In the genomic region with DNA sequence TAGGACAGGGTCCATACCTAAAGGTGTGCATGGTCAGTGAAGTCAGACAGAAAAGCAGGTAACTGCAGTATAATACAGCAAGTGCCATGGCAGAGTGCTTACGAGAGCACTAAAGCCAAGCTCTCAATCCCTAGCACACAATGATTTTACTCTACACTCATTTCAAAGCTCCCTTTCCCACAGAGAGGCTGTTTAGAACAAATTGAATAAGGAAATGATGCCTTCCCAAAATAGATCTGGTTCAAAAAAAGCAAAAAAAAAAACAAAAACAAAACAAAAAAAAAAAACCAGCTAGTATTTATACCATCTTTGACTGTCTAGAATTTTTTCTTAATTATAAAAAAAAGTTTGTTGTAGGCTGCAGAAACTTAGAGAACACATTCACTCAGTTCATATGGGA, we compare ENCODE assay signal across 26 cellular contexts.
DNase-seq lines count a peak whose midpoint lies in the region; ATAC-seq, FAIRE-seq and TF ChIP-seq lines count a peak whose summit lies in the region.
"Had no signal": no experiment of that assay in that cellular context is flagged by ENCODE, and none has a peak within 500 bp of the region (broad histone marks: within the 10 kb centered on the region; RNA-seq: fewer than 3 reads in every experiment).

No MANE protein-coding gene starts in this region.

- H3K9me3 Mint-ChIP-seq in WTC11, result no peaks in the 10 kb centered on the region
- no peaks in the 10 kb centered on the region for H3K9me3 Mint-ChIP-seq in memory B cell
- no peaks in the 10 kb centered on the region for H3K9me3 Mint-ChIP-seq in endodermal cell
- H3K9me3 Mint-ChIP-seq: CD14-positive monocyte; CD4-positive, alpha-beta T cell; CD8-positive, alpha-beta memory T cell; HFFc6 had no signal

- H3K4me3 Mint-ChIP-seq in WTC11, result no peak overlapping the region
- H3K4me3 Mint-ChIP-seq in memory B cell, result no peak overlapping the region
- no peak overlapping the region for H3K4me3 Mint-ChIP-seq in endodermal cell
- H3K4me3 Mint-ChIP-seq: CD14-positive monocyte; CD4-positive, alpha-beta T cell; CD8-positive, alpha-beta memory T cell; HFFc6 had no signal

- WGBS in endodermal cell (ENCODE audit: insufficient coverage in 1 of 2, insufficient read length in 1 of 2), 2 experiments, result 100% methylated on average over 1 of the region's 1 CpG; no CpG with 5 or more reads in 1 of the 2 experiments

- H3K36me3 Mint-ChIP-seq in WTC11, result peaks cover 16% of the 10 kb centered on the region
- H3K36me3 Mint-ChIP-seq in memory B cell, result peaks cover 23% of the 10 kb centered on the region
- H3K36me3 Mint-ChIP-seq in endodermal cell (ENCODE audit: low read depth), result peaks cover 24% of the 10 kb centered on the region

- TF ChIP-seq CTCF in WTC11 (IDR thresholded peaks at IDR 0.05) (no peak), endodermal cell (conservative IDR thresholded peaks at IDR 0.05) (no peak)

- peak; percentile 25 for FAIRE-seq in G401.6 (lab: Jason Lieb, UNC)
- no peak for FAIRE-seq in GM12891 (lab: Jason Lieb, UNC)
- FAIRE-seq: A549, D721Med, GM18507, H54 had no signal

- no peaks in the 10 kb centered on the region for H3K27me3 Mint-ChIP-seq in WTC11 (ENCODE audit: low read depth)
- no peaks in the 10 kb centered on the region for H3K27me3 Mint-ChIP-seq in memory B cell
- no peaks in the 10 kb centered on the region for H3K27me3 Mint-ChIP-seq in endodermal cell (ENCODE audit: insufficient read depth)
- H3K27me3 Mint-ChIP-seq: CD4-positive, alpha-beta T cell; CD8-positive, alpha-beta memory T cell had no signal

- ATAC-seq in WTC11 (no peak), memory B cell (ENCODE audit: low read depth) (no peak), HG02840 (IDR thresholded peaks at IDR 0.05; ENCODE audit: low FRiP score, unreplicated experiment) (no peak)
- ATAC-seq: A549 had no signal

- POLR2A ChIA-PET in WTC11 (lab: Charles Lee), result no interaction called here

- DNase-seq in GM12891 (ENCODE audit: insufficient read length, low spot score), result no peak
- DNase-seq in WTC11 (ENCODE audit: low spot score), result no peak
- no peak for DNase-seq in memory B cell (ENCODE audit: low spot score in 2 of 2)
- DNase-seq in KG1 (lab: John Stamatoyannopoulos, UW), result no peak
- DNase-seq in endodermal cell, result no peak
- DNase-seq: 8988T; ACHN; AML-193; BE2C; CD4-positive, alpha-beta T cell; CD8-positive, alpha-beta memory T cell; DMS 273 treated with DMSO at 0.1 percent for 48 hours; DMS79; EL; GF-D8; GOT3; HFFc6 had no signal

- H3K4me3 ChIP-seq in endodermal cell (ENCODE audit: low read length), result no peak overlapping the region
- H3K4me3 ChIP-seq: A549; BLaER1 treated with 17β-estradiol and CSF1 and Interleukin-3, amounts not matched to agents 10 nM and 100 nM; HAP-1 had no signal

- peaks cover 55% of the 10 kb centered on the region for H3K36me3 ChIP-seq in endodermal cell (ENCODE audit: control insufficient read depth, insufficient read depth, low read length)

- no peak overlapping the region for H3K27ac ChIP-seq in endodermal cell (ENCODE audit: low read depth, low read length)
- H3K27ac ChIP-seq: A549; BLaER1 treated with 17β-estradiol and CSF1 and Interleukin-3, amounts not matched to agents 10 nM and 100 nM had no signal

- CTCF ChIA-PET in WTC11 (lab: Charles Lee), result interaction anchor here (0.6 kb wide), 1 partner anchor 96 kb away, joined by 3 read pairs; no protein-coding TSS in a partner anchor

- H3K4me1 Mint-ChIP-seq in WTC11 (peaks cover 5% of the 10 kb centered on the region), memory B cell (peaks cover 4% of the 10 kb centered on the region), endodermal cell (peaks cover 11% of the 10 kb centered on the region)
- H3K4me1 Mint-ChIP-seq: CD14-positive monocyte had no signal

- H3K27me3 ChIP-seq in endodermal cell (ENCODE audit: control insufficient read depth, insufficient read depth, low read length, poor library complexity, severe bottlenecking), result no peaks in the 10 kb centered on the region
- H3K27me3 ChIP-seq: BE2C; BLaER1 treated with 17β-estradiol and CSF1 and Interleukin-3, amounts not matched to agents 10 nM and 100 nM had no signal

- no peak overlapping the region for H3K9ac ChIP-seq in endodermal cell (ENCODE audit: extremely low read depth, low read length, poor library complexity, severe bottlenecking)
- H3K9ac ChIP-seq: BLaER1 treated with 17β-estradiol and CSF1 and Interleukin-3, amounts not matched to agents 10 nM and 100 nM had no signal

- H3K4me1 ChIP-seq in endodermal cell (ENCODE audit: control insufficient read depth, insufficient read depth, low read length), result no peaks in the 10 kb centered on the region
- H3K4me1 ChIP-seq: BE2C had no signal

- no peaks in the 10 kb centered on the region for H3K9me3 ChIP-seq in endodermal cell (ENCODE audit: control insufficient read depth, low read length)
- H3K9me3 ChIP-seq: A549; BE2C; BLaER1 treated with 17β-estradiol and CSF1 and Interleukin-3, amounts not matched to agents 10 nM and 100 nM; HAP-1 had no signal

- H3K27ac Mint-ChIP-seq in WTC11 (peak overlapping the region; percentile 67; the same call in 1 of the 2 replicates), memory B cell (peak overlapping the region; percentile 28), endodermal cell (no peak overlapping the region)
- H3K27ac Mint-ChIP-seq: CD4-positive, alpha-beta T cell; HFFc6 had no signal

- TF ChIP-seq POLR2A in GM12891 (IDR thresholded peaks at IDR 0.05; ENCODE audit: low read depth, low read length), result no peak

TF ChIP-seq in GM12891, 5 proteins besides CTCF, POLR2A, EP300 and RAD21:
- TF ChIP-seq POU2F2 (IDR thresholded peaks at IDR 0.05; ENCODE audit: low read depth, low read length) (no peak), SPI1 (IDR thresholded peaks at IDR 0.05; ENCODE audit: low read depth, low read length) (peak; percentile 5; the same call in 1 of the 2 replicates), PAX5 (IDR thresholded peaks at IDR 0.05; ENCODE audit: insufficient read depth, low read length, severe bottlenecking) (no peak), POLR2AphosphoS5 (IDR thresholded peaks at IDR 0.05; ENCODE audit: low read depth, low read length) (no peak), TAF1 (IDR thresholded peaks at IDR 0.05; ENCODE audit: low read depth, low read length) (no peak)

TF ChIP-seq in WTC11, 78 proteins besides CTCF, POLR2A, EP300 and RAD21:
- TF ChIP-seq EMX1 (CRISPR knock-in tag; IDR thresholded peaks at IDR 0.05) (no peak), RORB (CRISPR knock-in tag; IDR thresholded peaks at IDR 0.05) (no peak), ZNF396 (CRISPR knock-in tag; IDR thresholded peaks at IDR 0.05; ENCODE audit: borderline replicate concordance) (no peak), ZNF512 (CRISPR knock-in tag; IDR thresholded peaks at IDR 0.05; ENCODE audit: borderline replicate concordance) (no peak), TEAD4 (CRISPR knock-in tag; IDR thresholded peaks at IDR 0.05) (no peak), NR3C1 (CRISPR knock-in tag; conservative IDR thresholded peaks at IDR 0.05; ENCODE audit: low read depth) (no peak), CDX4 (CRISPR knock-in tag; IDR thresholded peaks at IDR 0.05; ENCODE audit: borderline replicate concordance) (no peak), NR1H2 (CRISPR knock-in tag; IDR thresholded peaks at IDR 0.05) (no peak), E2F1 (CRISPR knock-in tag; IDR thresholded peaks at IDR 0.05) (no peak)
- TF ChIP-seq, protein P1, sequence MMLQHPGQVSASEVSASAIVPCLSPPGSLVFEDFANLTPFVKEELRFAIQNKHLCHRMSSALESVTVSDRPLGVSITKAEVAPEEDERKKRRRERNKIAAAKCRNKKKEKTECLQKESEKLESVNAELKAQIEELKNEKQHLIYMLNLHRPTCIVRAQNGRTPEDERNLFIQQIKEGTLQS (CRISPR knock-in tag; conservative IDR thresholded peaks at IDR 0.05), result no peak
- TF ChIP-seq, protein P2, sequence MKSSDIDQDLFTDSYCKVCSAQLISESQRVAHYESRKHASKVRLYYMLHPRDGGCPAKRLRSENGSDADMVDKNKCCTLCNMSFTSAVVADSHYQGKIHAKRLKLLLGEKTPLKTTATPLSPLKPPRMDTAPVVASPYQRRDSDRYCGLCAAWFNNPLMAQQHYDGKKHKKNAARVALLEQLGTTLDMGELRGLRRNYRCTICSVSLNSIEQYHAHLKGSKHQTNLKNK (CRISPR knock-in tag; IDR thresholded peaks at IDR 0.05), result no peak
